Comparison of ENCODE assay signal across 8 cellular contexts in genomic region chr2:219684721-219685689, GRCh38. TPM values are rescaled to one million over a fixed set of nuclear protein-coding genes. Genes with fewer than 3 reads are reported as not detected.
DNase-seq lines count a peak whose midpoint lies in the region; ATAC-seq and TF ChIP-seq lines count a peak whose summit lies in the region.

No MANE protein-coding gene starts in this region.

- peaks cover 0 to 2% of the 10 kb centered on the region in 2 donors for H3K4me1 Mint-ChIP-seq in natural killer cell treated with Interleukin-12 subunit alpha and Interleukin-12 subunit beta and Interleukin-15 and Interleukin-18, amount 100 ng/mL, for 72 hours (ENCODE audit: low read depth in 2 of 2)

- H3K36me3 Mint-ChIP-seq in natural killer cell treated with Interleukin-12 subunit alpha and Interleukin-12 subunit beta and Interleukin-15 and Interleukin-18, amount 100 ng/mL, for 72 hours: no peaks in the 10 kb centered on the region

- H3K27me3 ChIP-seq in thoracic aorta (replicated peaks; ENCODE audit: insufficient read depth): no peaks in the 10 kb centered on the region

- no peak overlapping the region for H3K4me3 Mint-ChIP-seq in natural killer cell treated with Interleukin-12 subunit alpha and Interleukin-12 subunit beta and Interleukin-15 and Interleukin-18, amount 100 ng/mL, for 72 hours

- H3K9me3 ChIP-seq in thoracic aorta: no peaks in the 10 kb centered on the region

- TF ChIP-seq CTCF in thoracic aorta (IDR thresholded peaks at IDR 0.05): peak; percentile 6

- H3K27ac ChIP-seq in thoracic aorta: peak overlapping the region; percentile 84 to 88

- H3K27me3 Mint-ChIP-seq in natural killer cell treated with Interleukin-12 subunit alpha and Interleukin-12 subunit beta and Interleukin-15 and Interleukin-18, amount 100 ng/mL, for 72 hours: peaks cover 21 to 59% of the 10 kb centered on the region in 2 donors

- peaks cover 7 to 53% of the 10 kb centered on the region in 2 donors for H3K4me1 ChIP-seq in thoracic aorta (ENCODE audit: control insufficient read depth in 1 of 2, low read depth in 2 of 2)

- no peak overlapping the region for H3K27ac Mint-ChIP-seq in natural killer cell treated with Interleukin-12 subunit alpha and Interleukin-12 subunit beta and Interleukin-15 and Interleukin-18, amount 100 ng/mL, for 72 hours

- no peaks in the 10 kb centered on the region for H3K36me3 ChIP-seq in thoracic aorta

- H3K9me3 Mint-ChIP-seq in natural killer cell treated with Interleukin-12 subunit alpha and Interleukin-12 subunit beta and Interleukin-15 and Interleukin-18, amount 100 ng/mL, for 72 hours: no peaks in the 10 kb centered on the region

- ATAC-seq in GM18511 (IDR thresholded peaks at IDR 0.05; ENCODE audit: unreplicated experiment): peak; percentile 93
- ATAC-seq in HG02798 (IDR thresholded peaks at IDR 0.05; ENCODE audit: poor library complexity, unreplicated experiment): peak; percentile 93
- ATAC-seq in esophagus mucosa: peak; percentile 96
- ATAC-seq in natural killer cell treated with Interleukin-12 subunit alpha and Interleukin-12 subunit beta and Interleukin-15 and Interleukin-18, amount 100 ng/mL, for 72 hours: peak; percentile 27 to 50
- peak; percentile 69 for ATAC-seq in thoracic aorta (ENCODE audit: insufficient number of reproducible peaks, low FRiP score, low read depth)

- DNase-seq in NCI-H187 treated with DMSO at 0.1 percent for 48 hours (lab: John Stamatoyannopoulos, UW) (peak; percentile 4), thoracic aorta (ENCODE audit: low spot score) (peak; percentile 43), NCI-H1694 treated with DMSO at 0.1 percent for 48 hours (lab: John Stamatoyannopoulos, UW) (no peak)
- DNase-seq in activated CD4-positive, alpha-beta T cell treated with anti-CD3 and anti-CD28 coated beads, Interleukin-2, amount 50 U/mL, for 1 hour: peak; percentile 32
- DNase-seq in natural killer cell treated with Interleukin-12 subunit alpha and Interleukin-12 subunit beta and Interleukin-15 and Interleukin-18, amount 100 ng/mL, for 72 hours (ENCODE audit: low spot score): no peak

- H3K4me3 ChIP-seq in thoracic aorta: peak overlapping the region; percentile 75

RNA-seq across cellular contexts. Expression of gene SLC4A3, which starts 57.6 kb away (rescaled TPM):
- total RNA-seq in esophagus mucosa (3.0 TPM), thoracic aorta (1 to 10 TPM; 5.6 to 6.5 TPM)
- not detected for total RNA-seq in natural killer cell treated with Interleukin-12 subunit alpha and Interleukin-12 subunit beta and Interleukin-15 and Interleukin-18, amount 100 ng/mL, for 72 hours

Comparison
In these comparisons a context has a peak if more than half of its experiments do, and no peak if none do; other contexts are left out.
1. ATAC-seq: peak in every context shown above with its lines; median percentile 96 in esophagus mucosa; 93 in GM18511; 93 in HG02798; 69 in thoracic aorta; 38 in natural killer cell treated with Interleukin-12 subunit alpha and Interleukin-12 subunit beta and Interleukin-15 and Interleukin-18, amount 100 ng/mL, for 72 hours.
2. DNase-seq: peak in NCI-H187 treated with DMSO at 0.1 percent for 48 hours (single experiment), activated CD4-positive, alpha-beta T cell treated with anti-CD3 and anti-CD28 coated beads, Interleukin-2, amount 50 U/mL, for 1 hour (single experiment) and thoracic aorta (single experiment); none in natural killer cell treated with Interleukin-12 subunit alpha and Interleukin-12 subunit beta and Interleukin-15 and Interleukin-18, amount 100 ng/mL, for 72 hours (single experiment) and NCI-H1694 treated with DMSO at 0.1 percent for 48 hours (single experiment).